ENCODE assay signal across 9 cellular contexts in the genomic region with DNA sequence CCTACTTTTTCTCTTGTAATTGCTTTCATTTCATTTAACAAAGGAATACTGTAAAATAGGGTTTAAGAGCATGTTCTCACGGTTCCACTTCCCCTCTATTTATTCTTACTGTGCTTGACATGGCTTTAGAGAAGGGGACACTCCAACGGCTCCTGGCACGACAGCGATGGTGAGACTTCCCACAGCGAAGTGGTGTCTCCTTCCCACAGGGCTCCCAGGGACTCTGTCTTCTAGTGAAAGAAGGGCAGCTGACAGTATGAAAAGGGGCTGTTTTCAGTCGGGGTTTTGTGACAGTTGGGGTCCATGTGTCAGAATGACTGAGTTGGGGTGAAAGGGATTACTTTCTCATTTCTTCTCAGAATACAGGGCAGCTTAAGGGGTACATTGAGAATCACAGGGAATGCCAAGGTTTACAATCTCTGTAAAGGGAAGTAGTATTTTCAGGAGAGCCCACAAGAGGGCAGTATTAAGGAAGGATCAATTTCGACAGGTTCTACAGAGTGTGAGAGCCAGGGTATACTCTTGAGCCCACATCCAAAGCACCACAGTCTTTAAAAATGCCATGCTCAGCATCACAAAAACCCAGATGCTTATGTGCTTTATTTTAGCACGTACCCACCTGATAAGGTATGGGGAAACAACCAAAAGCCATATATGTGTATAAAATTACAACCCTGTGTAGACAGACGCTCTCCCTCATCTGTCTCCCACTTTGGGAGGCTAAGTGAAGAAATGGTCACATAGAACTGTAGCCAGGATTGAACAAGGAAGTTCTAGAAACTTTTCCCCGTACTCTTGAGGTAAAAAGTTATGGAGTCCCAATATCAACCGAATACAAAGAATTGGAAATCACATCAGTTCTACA.
A peak's percentile ranks its signal among the peaks of the same experiment; 100 is the strongest.
DNase-seq lines count a peak whose midpoint lies in the region; ATAC-seq and TF ChIP-seq lines count a peak whose summit lies in the region.
"Had no signal": no experiment of that assay in that cellular context is flagged by ENCODE, and none has a peak within 500 bp of the region (broad histone marks: within the 10 kb centered on the region; RNA-seq: fewer than 3 reads in every experiment).

No MANE protein-coding gene starts in this region.

- no peaks in the 10 kb centered on the region for H3K27me3 ChIP-seq in brain microvascular endothelial cell (replicated peaks)
- H3K27me3 ChIP-seq: BLaER1 treated with 17β-estradiol and CSF1 and Interleukin-3, amounts not matched to agents 10 nM and 100 nM had no signal

- no peak for ATAC-seq in GM19455 (IDR thresholded peaks at IDR 0.05; ENCODE audit: unreplicated experiment)

- in situ Hi-C loops in brain microvascular endothelial cell (cut with HindIII; ENCODE audit: low pct_ligation_motif_present, low sequenced_read_pairs): no loop called here

- no peaks in the 10 kb centered on the region for H3K36me3 ChIP-seq in brain microvascular endothelial cell (replicated peaks)
- H3K36me3 ChIP-seq: BLaER1 treated with 17β-estradiol and CSF1 and Interleukin-3, amounts not matched to agents 10 nM and 100 nM had no signal

- DNase-seq in NCI-H1436 (lab: John Stamatoyannopoulos, UW) (peak; percentile 29), NCI-H1436 treated with DMSO at 0.1 percent for 48 hours (lab: John Stamatoyannopoulos, UW) (no peak), NCI-H1694 (lab: John Stamatoyannopoulos, UW) (peak; percentile 28), brain microvascular endothelial cell (peak; percentile 50), midbrain (lab: John Stamatoyannopoulos, UW) (peak; percentile 13), islet precursor cell (no peak)
- no peak for DNase-seq in activated naive CD4-positive, alpha-beta T cell treated with Interleukin-2 at 50 U/mL for 16 hours

- H3K27ac ChIP-seq in brain microvascular endothelial cell: no peak overlapping the region
- H3K27ac ChIP-seq: BLaER1 treated with 17β-estradiol and CSF1 and Interleukin-3, amounts not matched to agents 10 nM and 100 nM had no signal

- no peak overlapping the region for H3K4me3 ChIP-seq in brain microvascular endothelial cell (ENCODE audit: low read depth, low read length)
- H3K4me3 ChIP-seq: BLaER1 treated with 17β-estradiol and CSF1 and Interleukin-3, amounts not matched to agents 10 nM and 100 nM had no signal

- peak; percentile 58 for TF ChIP-seq CTCF in brain microvascular endothelial cell (IDR thresholded peaks at IDR 0.05; ENCODE audit: low read depth, low read length, missing control alignments)

Comparison
In these comparisons a context has a peak if more than half of its experiments do, and no peak if none do; other contexts are left out.
1. DNase-seq: peak in NCI-H1436 (single experiment), NCI-H1694 (single experiment), brain microvascular endothelial cell (single experiment) and midbrain (single experiment); none in NCI-H1436 treated with DMSO at 0.1 percent for 48 hours (single experiment), activated naive CD4-positive, alpha-beta T cell treated with Interleukin-2 at 50 U/mL for 16 hours (single experiment) and islet precursor cell (single experiment).